ENCODE assay signal across 33 cellular contexts in genomic region chr1:75916834-75917233, GRCh38.
"Had no signal": no experiment of that assay in that cellular context is flagged by ENCODE, and none has a peak within 500 bp of the region (broad histone marks: within the 10 kb centered on the region; RNA-seq: fewer than 3 reads in every experiment).

No MANE protein-coding gene starts in this region.

- DNase-seq: Karpas-422, Kasumi-1, MG63, MM.1S, MV-4-11, NCI-H1092, NCI-H1092 treated with DMSO at 0.1 percent for 48 hours, NCI-H1105, NCI-H1105 treated with DMSO at 0.1 percent for 48 hours, NCI-H1417, NCI-H1417 treated with DMSO at 0.1 percent for 48 hours, NCI-H1436, NCI-H1436 treated with DMSO at 0.1 percent for 48 hours, NCI-H146, NCI-H1694, NCI-H1694 treated with DMSO at 0.1 percent for 48 hours, NCI-H187, NCI-H187 treated with DMSO at 0.1 percent for 48 hours, NCI-H1930, NCI-H2029, NCI-H2029 treated with DMSO at 0.1 percent for 48 hours, NCI-H2081, NCI-H2081 treated with DMSO at 0.1 percent for 48 hours, NCI-H2107, NCI-H2171, NCI-H2171 treated with DMSO at 0.1 percent for 48 hours, NCI-H2227 treated with DMSO at 0.1 percent for 48 hours, NCI-H226, NCI-H345, NCI-H446, NCI-H446 treated with DMSO at 0.1 percent for 48 hours, NCI-H510A, NCI-H510A treated with DMSO at 0.1 percent for 48 hours had no signal

- H3K4me3 ChIP-seq: MG63 had no signal
